1 cellular context compared by ENCODE assay signal in genomic region chr1:43509007-43509739, GRCh38.
TF ChIP-seq lines count a peak whose summit lies in the region.

No MANE protein-coding gene starts in this region.

TF ChIP-seq in HCT116, 20 proteins besides CTCF, POLR2A, EP300 and RAD21 (continued from another document):
- TF ChIP-seq MAX (IDR thresholded peaks at IDR 0.05) (no peak), ZBTB33 (IDR thresholded peaks at IDR 0.05; ENCODE audit: extremely low read depth, insufficient replicate concordance, low read length) (no peak), TCF7L2 (IDR thresholded peaks at IDR 0.05; ENCODE audit: borderline replicate concordance, extremely low read depth, insufficient read depth, insufficient read length) (no peak), JUND (IDR thresholded peaks at IDR 0.05) (no peak)
